Comparison of ENCODE assay signal across 1 cellular context in genomic region chr1:3604997-3605823, GRCh38.
A peak's percentile ranks its signal among the peaks of the same experiment; 100 is the strongest.
TF ChIP-seq lines count a peak whose summit lies in the region.

No MANE protein-coding gene starts in this region.

TF ChIP-seq in K562, 482 proteins besides CTCF, POLR2A, EP300 and RAD21 (continued from another document and continues in another):
- no peak for TF ChIP-seq E2F8 (IDR thresholded peaks at IDR 0.05; ENCODE audit: low read depth, partially characterized antibody)
- no peak for TF ChIP-seq RBM22 (IDR thresholded peaks at IDR 0.05; ENCODE audit: low read depth, low read length, poor library complexity, severe bottlenecking)
- no peak for TF ChIP-seq COPS2 (conservative IDR thresholded peaks at IDR 0.05)
- TF ChIP-seq OTX1 (CRISPR knock-in tag; IDR thresholded peaks at IDR 0.05), result peak; percentile 81; the same call in 1 of the 2 replicates
- no peak for TF ChIP-seq ZNF280B (CRISPR knock-in tag; IDR thresholded peaks at IDR 0.05)
- TF ChIP-seq LARP7 (IDR thresholded peaks at IDR 0.05), result peak; percentile 90; the same call in 1 of the 2 replicates
- no peak for TF ChIP-seq KLF16 (IDR thresholded peaks at IDR 0.05)
- TF ChIP-seq NUFIP1 (IDR thresholded peaks at IDR 0.05; ENCODE audit: partially characterized antibody), result peak; percentile 24
- TF ChIP-seq TARDBP (IDR thresholded peaks at IDR 0.05), result no peak
- TF ChIP-seq HDGF (IDR thresholded peaks at IDR 0.05), result no peak
- TF ChIP-seq PYGO2 (tag; IDR thresholded peaks at IDR 0.05), result no peak
- no peak for TF ChIP-seq NR1H2 (CRISPR knock-in tag; IDR thresholded peaks at IDR 0.05)
- peak; percentile 28 for TF ChIP-seq PHF20 (IDR thresholded peaks at IDR 0.05; ENCODE audit: partially characterized antibody)
- TF ChIP-seq SETDB1 (IDR thresholded peaks at IDR 0.05; ENCODE audit: low read length), result no peak
- no peak for TF ChIP-seq ZSCAN29 (IDR thresholded peaks at IDR 0.05)
- TF ChIP-seq TRIM25 (IDR thresholded peaks at IDR 0.05; ENCODE audit: borderline replicate concordance), result peak; percentile 72; the same call in 1 of the 2 replicates
- TF ChIP-seq EHMT2 (IDR thresholded peaks at IDR 0.05), result peak; percentile 38; the same call in 1 of the 2 replicates
- TF ChIP-seq GMEB1 (CRISPR knock-in tag; IDR thresholded peaks at IDR 0.05), result no peak
- TF ChIP-seq CBFB (CRISPR knock-in tag; IDR thresholded peaks at IDR 0.05), result no peak
- TF ChIP-seq THRAP3 (IDR thresholded peaks at IDR 0.05; ENCODE audit: borderline replicate concordance), result no peak
- no peak for TF ChIP-seq MAFK (IDR thresholded peaks at IDR 0.05; ENCODE audit: low read length)
- TF ChIP-seq SMAD1 (IDR thresholded peaks at IDR 0.05; ENCODE audit: low read depth, low read length, partially characterized antibody), result no peak
- TF ChIP-seq EZH2 (IDR thresholded peaks at IDR 0.05; ENCODE audit: borderline replicate concordance, low read depth, low read length), result no peak
- peak; percentile 63; the same call in 1 of the 2 replicates for TF ChIP-seq NKRF (IDR thresholded peaks at IDR 0.05; ENCODE audit: borderline replicate concordance)
- no peak for TF ChIP-seq POLR2H (tag; IDR thresholded peaks at IDR 0.05; ENCODE audit: low read depth)
- no peak for TF ChIP-seq ARID1B (IDR thresholded peaks at IDR 0.05)
- TF ChIP-seq GTF2F1 (IDR thresholded peaks at IDR 0.05; ENCODE audit: low read depth, low read length), result no peak
- no peak for TF ChIP-seq RBM34 (IDR thresholded peaks at IDR 0.05; ENCODE audit: borderline replicate concordance, insufficient read depth, low read length)
- no peak for TF ChIP-seq CBX8 (IDR thresholded peaks at IDR 0.05; ENCODE audit: borderline replicate concordance, extremely low read depth, low read depth, low read length, poor library complexity, severe bottlenecking)
- no peak for TF ChIP-seq PURB (CRISPR knock-in tag; IDR thresholded peaks at IDR 0.05; ENCODE audit: low read depth)
- no peak for TF ChIP-seq BCOR (IDR thresholded peaks at IDR 0.05)
- no peak for TF ChIP-seq ZNF121 (CRISPR knock-in tag; conservative IDR thresholded peaks at IDR 0.05)
- no peak for TF ChIP-seq MITF (IDR thresholded peaks at IDR 0.05)
- TF ChIP-seq NFRKB (IDR thresholded peaks at IDR 0.05; ENCODE audit: low read depth), result no peak
- TF ChIP-seq CCAR2 (IDR thresholded peaks at IDR 0.05; ENCODE audit: low read depth, low read length), result no peak
- no peak for TF ChIP-seq HOMEZ (CRISPR knock-in tag; IDR thresholded peaks at IDR 0.05)
- TF ChIP-seq ELF2 (CRISPR knock-in tag; IDR thresholded peaks at IDR 0.05), result no peak
- no peak for TF ChIP-seq KLF13 (tag; IDR thresholded peaks at IDR 0.05; ENCODE audit: borderline replicate concordance, low read depth)
- TF ChIP-seq, protein P1, sequence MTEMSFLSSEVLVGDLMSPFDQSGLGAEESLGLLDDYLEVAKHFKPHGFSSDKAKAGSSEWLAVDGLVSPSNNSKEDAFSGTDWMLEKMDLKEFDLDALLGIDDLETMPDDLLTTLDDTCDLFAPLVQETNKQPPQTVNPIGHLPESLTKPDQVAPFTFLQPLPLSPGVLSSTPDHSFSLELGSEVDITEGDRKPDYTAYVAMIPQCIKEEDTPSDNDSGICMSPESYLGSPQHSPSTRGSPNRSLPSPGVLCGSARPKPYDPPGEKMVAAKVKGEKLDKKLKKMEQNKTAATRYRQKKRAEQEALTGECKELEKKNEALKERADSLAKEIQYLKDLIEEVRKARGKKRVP (CRISPR knock-in tag; IDR thresholded peaks at IDR 0.05), result no peak
- no peak for TF ChIP-seq ZNF165 (CRISPR knock-in tag; IDR thresholded peaks at IDR 0.05; ENCODE audit: borderline replicate concordance)
- TF ChIP-seq KAT2B (IDR thresholded peaks at IDR 0.05; ENCODE audit: low read depth, low read length), result no peak
- TF ChIP-seq ZNF561 (CRISPR knock-in tag; conservative IDR thresholded peaks at IDR 0.05), result no peak
- no peak for TF ChIP-seq GTF2A2 (tag; IDR thresholded peaks at IDR 0.05)
- no peak for TF ChIP-seq HNRNPLL (IDR thresholded peaks at IDR 0.05; ENCODE audit: low read depth, low read length, poor library complexity, severe bottlenecking)
- no peak for TF ChIP-seq NR4A1 (CRISPR knock-in tag; IDR thresholded peaks at IDR 0.05)
- TF ChIP-seq NR4A1 (tag; IDR thresholded peaks at IDR 0.05), result no peak
- no peak for TF ChIP-seq TCF7L2 (IDR thresholded peaks at IDR 0.05; ENCODE audit: low read depth, low read length)
- no peak for TF ChIP-seq NEUROD1 (IDR thresholded peaks at IDR 0.05; ENCODE audit: borderline replicate concordance, low read depth, low read length, partially characterized antibody)
- TF ChIP-seq CEBPB (tag; IDR thresholded peaks at IDR 0.05), result no peak
- TF ChIP-seq MTA3 (IDR thresholded peaks at IDR 0.05; ENCODE audit: borderline replicate concordance), result no peak
- TF ChIP-seq NFYB (IDR thresholded peaks at IDR 0.05; ENCODE audit: extremely low read depth, insufficient read length), result no peak
- TF ChIP-seq, protein P2, sequence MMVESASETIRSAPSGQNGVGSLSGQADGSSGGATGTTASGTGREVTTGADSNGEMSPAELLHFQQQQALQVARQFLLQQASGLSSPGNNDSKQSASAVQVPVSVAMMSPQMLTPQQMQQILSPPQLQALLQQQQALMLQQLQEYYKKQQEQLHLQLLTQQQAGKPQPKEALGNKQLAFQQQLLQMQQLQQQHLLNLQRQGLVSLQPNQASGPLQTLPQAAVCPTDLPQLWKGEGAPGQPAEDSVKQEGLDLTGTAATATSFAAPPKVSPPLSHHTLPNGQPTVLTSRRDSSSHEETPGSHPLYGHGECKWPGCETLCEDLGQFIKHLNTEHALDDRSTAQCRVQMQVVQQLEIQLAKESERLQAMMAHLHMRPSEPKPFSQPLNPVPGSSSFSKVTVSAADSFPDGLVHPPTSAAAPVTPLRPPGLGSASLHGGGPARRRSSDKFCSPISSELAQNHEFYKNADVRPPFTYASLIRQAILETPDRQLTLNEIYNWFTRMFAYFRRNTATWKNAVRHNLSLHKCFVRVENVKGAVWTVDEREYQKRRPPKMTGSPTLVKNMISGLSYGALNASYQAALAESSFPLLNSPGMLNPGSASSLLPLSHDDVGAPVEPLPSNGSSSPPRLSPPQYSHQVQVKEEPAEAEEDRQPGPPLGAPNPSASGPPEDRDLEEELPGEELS (CRISPR knock-in tag; IDR thresholded peaks at IDR 0.05; ENCODE audit: borderline replicate concordance), result no peak
- TF ChIP-seq PCBP1 (IDR thresholded peaks at IDR 0.05; ENCODE audit: low read depth, low read length, poor library complexity, severe bottlenecking), result no peak
- TF ChIP-seq CREM (IDR thresholded peaks at IDR 0.05; ENCODE audit: low read depth), result no peak
- TF ChIP-seq ZC3H11A (IDR thresholded peaks at IDR 0.05; ENCODE audit: low read depth, low read length), result no peak
- no peak for TF ChIP-seq ATF7 (IDR thresholded peaks at IDR 0.05)
